8 cellular contexts compared by ENCODE assay signal in the genomic region with DNA sequence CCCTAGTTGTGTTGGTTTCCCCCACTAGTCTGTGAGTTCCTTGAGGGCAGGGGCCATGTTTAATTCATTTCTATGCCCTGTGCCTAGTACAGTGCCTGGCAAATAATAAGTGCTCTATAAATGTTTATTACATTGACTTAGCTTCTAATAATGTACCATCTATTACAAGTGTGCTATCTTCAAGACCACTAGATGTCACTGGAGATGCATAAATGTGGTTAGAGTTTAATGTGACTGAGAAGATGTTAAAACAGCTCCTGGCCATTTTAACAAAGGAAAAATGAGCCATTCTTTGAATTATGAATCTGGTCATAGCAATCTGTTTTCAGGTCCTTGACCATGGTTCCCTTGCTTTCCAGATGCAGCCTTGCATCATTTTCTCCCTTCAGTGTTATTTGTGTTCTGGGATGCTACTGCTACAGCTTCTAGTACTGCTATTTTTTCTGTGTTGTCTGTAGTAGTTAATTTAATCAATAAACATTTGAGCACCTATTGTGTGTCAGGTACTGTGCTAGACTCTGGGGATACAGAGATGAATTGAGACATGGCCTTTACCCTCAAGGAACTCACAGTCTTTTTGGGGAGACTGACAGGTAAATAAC. TPM values are rescaled to one million over a fixed set of nuclear protein-coding genes. Genes with fewer than 3 reads are reported as not detected.
DNase-seq lines count a peak whose midpoint lies in the region; ATAC-seq, FAIRE-seq and TF ChIP-seq lines count a peak whose summit lies in the region.

No MANE protein-coding gene starts in this region.

- no peak overlapping the region for H3K27ac Mint-ChIP-seq in CD4-positive, CD25-positive, alpha-beta regulatory T cell
- H3K27ac Mint-ChIP-seq in WTC11, result no peak overlapping the region

- FAIRE-seq in TTC549 (lab: Jason Lieb, UNC), result peak; percentile 83

- no peaks in the 10 kb centered on the region for H3K27me3 ChIP-seq in CD4-positive, CD25-positive, alpha-beta regulatory T cell (ENCODE audit: control insufficient read depth, insufficient read depth, low read length)

- H3K36me3 Mint-ChIP-seq in CD4-positive, CD25-positive, alpha-beta regulatory T cell, result peaks cover 1% of the 10 kb centered on the region
- peaks cover 6% of the 10 kb centered on the region; the same call in 1 of the 2 replicates for H3K36me3 Mint-ChIP-seq in WTC11

- no peak overlapping the region for H3K4me3 Mint-ChIP-seq in CD4-positive, CD25-positive, alpha-beta regulatory T cell
- H3K4me3 Mint-ChIP-seq in WTC11, result no peak overlapping the region

- H3K27me3 Mint-ChIP-seq in CD4-positive, CD25-positive, alpha-beta regulatory T cell, result no peaks in the 10 kb centered on the region
- H3K27me3 Mint-ChIP-seq in WTC11 (ENCODE audit: low read depth), result no peaks in the 10 kb centered on the region

- H3K27ac ChIP-seq in CD4-positive, CD25-positive, alpha-beta regulatory T cell (ENCODE audit: insufficient read depth, low read length, poor library complexity, severe bottlenecking), result no peak overlapping the region

- no peaks in the 10 kb centered on the region for H3K9me3 Mint-ChIP-seq in CD4-positive, CD25-positive, alpha-beta regulatory T cell
- H3K9me3 Mint-ChIP-seq in WTC11, result no peaks in the 10 kb centered on the region

- CTCF ChIA-PET in WTC11 (lab: Charles Lee), result interaction anchor here (0.6 to 2.5 kb wide), 25 partner anchors 10 to 1562 kb away, joined by 3 to 52 read pairs (median 3); no protein-coding TSS in a partner anchor

- POLR2A ChIA-PET in WTC11 (lab: Charles Lee), result no interaction called here

- no peak overlapping the region for H3K4me3 ChIP-seq in CD4-positive, CD25-positive, alpha-beta regulatory T cell (ENCODE audit: low read depth, low read length)

- peaks cover 0 to 4% (median 0%) of the 10 kb centered on the region in 4 donors for H3K4me1 Mint-ChIP-seq in CD4-positive, CD25-positive, alpha-beta regulatory T cell
- H3K4me1 Mint-ChIP-seq in WTC11, result no peaks in the 10 kb centered on the region

- peak in 2 of 3 donors; percentile 57 to 64 for DNase-seq in CD4-positive, CD25-positive, alpha-beta regulatory T cell
- DNase-seq in MV-4-11 (lab: John Stamatoyannopoulos, UW), result peak; percentile 25
- DNase-seq in glomerular endothelial cell (ENCODE audit: extremely low read depth, low read depth, low spot score), result peak; percentile 62
- peak; percentile 56 for DNase-seq in renal cortical epithelial cell (ENCODE audit: low read depth)
- DNase-seq in WTC11 (ENCODE audit: low spot score), result no peak

- H3K36me3 ChIP-seq in CD4-positive, CD25-positive, alpha-beta regulatory T cell (ENCODE audit: control insufficient read depth, insufficient read depth, low read length), result peaks cover 23% of the 10 kb centered on the region

- H3K4me1 ChIP-seq in CD4-positive, CD25-positive, alpha-beta regulatory T cell (ENCODE audit: control insufficient read depth, insufficient read depth, low read length, poor library complexity, severe bottlenecking), result no peaks in the 10 kb centered on the region

- H3K9me3 ChIP-seq in CD4-positive, CD25-positive, alpha-beta regulatory T cell (ENCODE audit: control insufficient read depth in 2 of 2, low read length in 2 of 2), result no peaks in the 10 kb centered on the region

- no peak for ATAC-seq in CD4-positive, CD25-positive, alpha-beta regulatory T cell (ENCODE audit: low read depth in 2 of 2)
- peak; percentile 73 for ATAC-seq in GM18867 (IDR thresholded peaks at IDR 0.05; ENCODE audit: unreplicated experiment)
- ATAC-seq in WTC11, result no peak
- ATAC-seq in GM19452 (IDR thresholded peaks at IDR 0.05; ENCODE audit: unreplicated experiment), result no peak

- TF ChIP-seq CTCF in WTC11 (IDR thresholded peaks at IDR 0.05), result no peak

TF ChIP-seq in WTC11, 78 proteins besides CTCF, POLR2A, EP300 and RAD21 (continues in another document):
- TF ChIP-seq IRF2 (CRISPR knock-in tag; IDR thresholded peaks at IDR 0.05; ENCODE audit: borderline replicate concordance, low read depth), result no peak
- no peak for TF ChIP-seq ZNF121 (CRISPR knock-in tag; IDR thresholded peaks at IDR 0.05)
- TF ChIP-seq ELF4 (CRISPR knock-in tag; IDR thresholded peaks at IDR 0.05; ENCODE audit: low read depth), result no peak
- TF ChIP-seq, protein P1, sequence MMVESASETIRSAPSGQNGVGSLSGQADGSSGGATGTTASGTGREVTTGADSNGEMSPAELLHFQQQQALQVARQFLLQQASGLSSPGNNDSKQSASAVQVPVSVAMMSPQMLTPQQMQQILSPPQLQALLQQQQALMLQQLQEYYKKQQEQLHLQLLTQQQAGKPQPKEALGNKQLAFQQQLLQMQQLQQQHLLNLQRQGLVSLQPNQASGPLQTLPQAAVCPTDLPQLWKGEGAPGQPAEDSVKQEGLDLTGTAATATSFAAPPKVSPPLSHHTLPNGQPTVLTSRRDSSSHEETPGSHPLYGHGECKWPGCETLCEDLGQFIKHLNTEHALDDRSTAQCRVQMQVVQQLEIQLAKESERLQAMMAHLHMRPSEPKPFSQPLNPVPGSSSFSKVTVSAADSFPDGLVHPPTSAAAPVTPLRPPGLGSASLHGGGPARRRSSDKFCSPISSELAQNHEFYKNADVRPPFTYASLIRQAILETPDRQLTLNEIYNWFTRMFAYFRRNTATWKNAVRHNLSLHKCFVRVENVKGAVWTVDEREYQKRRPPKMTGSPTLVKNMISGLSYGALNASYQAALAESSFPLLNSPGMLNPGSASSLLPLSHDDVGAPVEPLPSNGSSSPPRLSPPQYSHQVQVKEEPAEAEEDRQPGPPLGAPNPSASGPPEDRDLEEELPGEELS (CRISPR knock-in tag; IDR thresholded peaks at IDR 0.05), result no peak
- no peak for TF ChIP-seq ZNF219 (CRISPR knock-in tag; IDR thresholded peaks at IDR 0.05; ENCODE audit: borderline replicate concordance)
- no peak for TF ChIP-seq PREB (CRISPR knock-in tag; IDR thresholded peaks at IDR 0.05; ENCODE audit: borderline replicate concordance)
- no peak for TF ChIP-seq NFATC4 (CRISPR knock-in tag; IDR thresholded peaks at IDR 0.05)
- TF ChIP-seq, protein P2, sequence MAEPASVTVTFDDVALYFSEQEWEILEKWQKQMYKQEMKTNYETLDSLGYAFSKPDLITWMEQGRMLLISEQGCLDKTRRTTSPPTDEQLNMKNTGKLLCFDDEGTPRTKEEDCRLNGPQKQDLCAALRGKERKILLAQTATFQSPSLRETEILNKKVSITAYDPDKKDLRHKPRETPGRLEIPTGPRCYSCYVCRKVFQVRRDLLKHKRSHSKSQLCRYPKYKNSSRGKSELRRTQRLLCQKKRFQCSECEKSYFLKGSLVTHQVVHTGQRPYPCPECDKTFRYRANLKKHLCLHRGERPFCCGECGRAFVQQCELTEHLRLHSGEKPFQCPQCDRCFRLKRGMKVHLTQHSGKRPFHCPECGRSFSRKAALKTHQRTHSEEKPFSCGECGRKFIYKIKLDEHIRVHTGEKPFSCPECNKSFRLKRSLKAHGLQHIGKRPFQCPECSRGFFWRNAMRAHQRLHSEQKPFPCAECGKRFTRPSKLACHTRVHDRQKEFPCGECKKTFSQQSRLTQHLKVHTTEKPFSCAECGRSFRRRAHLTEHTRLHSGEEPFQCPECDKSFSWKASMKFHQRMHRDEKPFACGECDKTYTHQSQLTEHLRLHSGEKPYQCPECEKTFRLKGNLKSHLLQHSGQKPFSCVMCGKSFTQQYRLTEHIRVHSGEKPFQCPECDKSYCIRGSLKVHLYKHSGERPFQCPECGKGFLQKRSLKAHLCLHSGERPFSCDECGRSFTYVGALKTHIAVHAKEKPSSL (CRISPR knock-in tag; conservative IDR thresholded peaks at IDR 0.05), result no peak
- TF ChIP-seq ZSCAN18 (CRISPR knock-in tag; IDR thresholded peaks at IDR 0.05), result no peak
- TF ChIP-seq E2F1 (CRISPR knock-in tag; IDR thresholded peaks at IDR 0.05), result no peak
- TF ChIP-seq SOX15 (CRISPR knock-in tag; IDR thresholded peaks at IDR 0.05), result no peak

RNA-seq across cellular contexts. Expression of gene SLC9A6, which starts 43.2 kb away (rescaled TPM):
- 17.8 TPM for total RNA-seq in CD4-positive, CD25-positive, alpha-beta regulatory T cell
- polyA plus RNA-seq in CD4-positive, CD25-positive, alpha-beta regulatory T cell, result 10 to 100 TPM; 17.2 to 20.0 (median 18.9) TPM
- 15.2 and 17.4 TPM in 2 replicates for total RNA-seq in glomerular endothelial cell
- 26.1 and 28.3 TPM in 2 replicates for total RNA-seq in renal cortical epithelial cell
- total RNA-seq in WTC11 (2021), result 8.2 to 10.8 TPM (median 9.6 TPM) in 3 replicates

RNA-seq across cellular contexts. Expression of gene MMGT1, which starts 54.7 kb away (rescaled TPM):
- 31.0 TPM for total RNA-seq in CD4-positive, CD25-positive, alpha-beta regulatory T cell
- polyA plus RNA-seq in CD4-positive, CD25-positive, alpha-beta regulatory T cell, result 10 to 100 TPM in 3 of 4 donors, 1 to 10 TPM in 1; 9.6 to 12.1 (median 10.4) TPM
- total RNA-seq in glomerular endothelial cell (13.4 and 14.6 TPM in 2 replicates), renal cortical epithelial cell (10.2 and 21.0 TPM in 2 replicates), WTC11 (2021) (15.4 to 18.8 TPM (median 18.1 TPM) in 3 replicates)
